In the genomic region with DNA sequence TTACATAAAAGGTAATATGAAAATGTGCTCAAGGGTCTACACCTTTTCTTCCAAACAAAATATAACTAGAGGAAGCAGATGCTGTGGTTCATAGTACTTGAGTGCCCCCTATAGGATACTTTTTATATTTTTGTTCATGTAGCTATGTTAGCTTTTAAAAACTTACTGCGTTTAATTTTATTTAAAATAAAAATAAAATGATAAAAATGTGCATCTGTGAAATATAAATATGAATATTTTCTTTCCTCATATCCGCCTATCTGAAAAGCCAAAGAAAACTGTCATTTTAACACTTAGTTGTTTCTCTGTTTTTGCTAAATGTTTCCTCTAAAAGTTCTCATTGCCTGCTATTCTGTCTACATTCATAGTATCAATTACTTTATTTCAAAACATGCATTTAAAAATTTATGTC, we compare ENCODE assay signal across 9 cellular contexts. TPM values are rescaled to one million over a fixed set of nuclear protein-coding genes. Genes with fewer than 3 reads are reported as not detected.
DNase-seq lines count a peak whose midpoint lies in the region; ATAC-seq, FAIRE-seq and TF ChIP-seq lines count a peak whose summit lies in the region.
"Had no signal": no experiment of that assay in that cellular context is flagged by ENCODE, and none has a peak within 500 bp of the region (broad histone marks: within the 10 kb centered on the region; RNA-seq: fewer than 3 reads in every experiment).

No MANE protein-coding gene starts in this region.

- TF ChIP-seq CTCF in GM12864 (IDR thresholded peaks at IDR 0.05; ENCODE audit: low read depth, low read length, missing control alignments), result peak; percentile 43

- FAIRE-seq in frontal cortex (lab: Jason Lieb, UNC) (peak; percentile 98), GM12891 (lab: Jason Lieb, UNC) (no peak)

- no peaks in the 10 kb centered on the region for H3K36me3 ChIP-seq in SK-N-MC (ENCODE audit: insufficient read depth, low read length)

- H3K27ac ChIP-seq in SK-N-MC, result peak overlapping the region; percentile 85; the same call in 1 of the 2 replicates

- intact Hi-C loops in left colon (cut with DNase I, micrococcal nuclease), result no loop called here
- intact Hi-C loops in activated T-helper 1 cell treated with anti-CD3 and anti-CD28 coated beads, Interleukin-12 subunit alpha, Interleukin-12 subunit beta, Interleukin-2, Interleukin-4 antibody, amounts not matched to agents 30 ng/mL and 10 ng/mL and 1 ng/mL, durations not matched to agents 14 hours and 24 hours and 36 hours (cut with micrococcal nuclease), result no loop called here

- no peaks in the 10 kb centered on the region for H3K9me3 Mint-ChIP-seq in activated T-helper 1 cell treated with anti-CD3 and anti-CD28 coated beads, Interleukin-12 subunit alpha, Interleukin-12 subunit beta, Interleukin-2, Interleukin-4 antibody, amounts not matched to agents 30 ng/mL and 10 ng/mL and 1 ng/mL, durations not matched to agents 14 hours and 24 hours and 36 hours

- H3K36me3 Mint-ChIP-seq in activated T-helper 1 cell treated with anti-CD3 and anti-CD28 coated beads, Interleukin-12 subunit alpha, Interleukin-12 subunit beta, Interleukin-2, Interleukin-4 antibody, amounts not matched to agents 30 ng/mL and 10 ng/mL and 1 ng/mL, durations not matched to agents 14 hours and 24 hours and 36 hours (ENCODE audit: low read depth), result no peaks in the 10 kb centered on the region

- peaks cover 2% of the 10 kb centered on the region for H3K27me3 Mint-ChIP-seq in activated T-helper 1 cell treated with anti-CD3 and anti-CD28 coated beads, Interleukin-12 subunit alpha, Interleukin-12 subunit beta, Interleukin-2, Interleukin-4 antibody, amounts not matched to agents 30 ng/mL and 10 ng/mL and 1 ng/mL, durations not matched to agents 14 hours and 24 hours and 36 hours (ENCODE audit: insufficient read depth)

- no peaks in the 10 kb centered on the region for H3K4me1 Mint-ChIP-seq in activated T-helper 1 cell treated with anti-CD3 and anti-CD28 coated beads, Interleukin-12 subunit alpha, Interleukin-12 subunit beta, Interleukin-2, Interleukin-4 antibody, amounts not matched to agents 30 ng/mL and 10 ng/mL and 1 ng/mL, durations not matched to agents 14 hours and 24 hours and 36 hours (ENCODE audit: low read depth)

- ATAC-seq in left colon (no peak), HG03442 (IDR thresholded peaks at IDR 0.05; ENCODE audit: unreplicated experiment) (no peak)

- no peak overlapping the region for H3K9ac ChIP-seq in SK-N-MC (ENCODE audit: insufficient read length)

- TF ChIP-seq POLR2A in GM12891 (IDR thresholded peaks at IDR 0.05; ENCODE audit: low read depth, low read length), result no peak

- no peak overlapping the region for H3K4me3 ChIP-seq in GM12864 (ENCODE audit: low read depth, low read length)
- H3K4me3 ChIP-seq in SK-N-MC, result peak overlapping the region; percentile 32; the same call in 1 of the 2 replicates

- H3K4me3 Mint-ChIP-seq in activated T-helper 1 cell treated with anti-CD3 and anti-CD28 coated beads, Interleukin-12 subunit alpha, Interleukin-12 subunit beta, Interleukin-2, Interleukin-4 antibody, amounts not matched to agents 30 ng/mL and 10 ng/mL and 1 ng/mL, durations not matched to agents 14 hours and 24 hours and 36 hours, result no peak overlapping the region

- DNase-seq in GM12864 (ENCODE audit: low read depth) (no peak), HT1080 (ENCODE audit: low read depth) (peak; percentile 20), SK-N-MC (ENCODE audit: low read depth, low spot score) (no peak), frontal cortex (ENCODE audit: low spot score in 2 of 2) (no peak), left colon (no peak), GM12891 (ENCODE audit: insufficient read length, low spot score) (no peak)
- no peak for DNase-seq in activated T-helper 1 cell treated with anti-CD3 and anti-CD28 coated beads, Interleukin-12 subunit alpha, Interleukin-12 subunit beta, Interleukin-2, Interleukin-4 antibody, amounts not matched to agents 30 ng/mL and 10 ng/mL and 1 ng/mL, durations not matched to agents 14 hours and 24 hours and 36 hours (ENCODE audit: low spot score)

- H3K27ac Mint-ChIP-seq in activated T-helper 1 cell treated with anti-CD3 and anti-CD28 coated beads, Interleukin-12 subunit alpha, Interleukin-12 subunit beta, Interleukin-2, Interleukin-4 antibody, amounts not matched to agents 30 ng/mL and 10 ng/mL and 1 ng/mL, durations not matched to agents 14 hours and 24 hours and 36 hours, result no peak overlapping the region

- H3K9me3 ChIP-seq in SK-N-MC (ENCODE audit: low read depth, low read length), result no peaks in the 10 kb centered on the region

TF ChIP-seq in GM12891, 5 proteins besides CTCF, POLR2A, EP300 and RAD21:
- no peak for TF ChIP-seq POU2F2 (IDR thresholded peaks at IDR 0.05; ENCODE audit: low read depth, low read length)
- TF ChIP-seq POLR2AphosphoS5 (IDR thresholded peaks at IDR 0.05; ENCODE audit: low read depth, low read length), result no peak
- no peak for TF ChIP-seq PAX5 (IDR thresholded peaks at IDR 0.05; ENCODE audit: insufficient read depth, low read length, severe bottlenecking)
- no peak for TF ChIP-seq TAF1 (IDR thresholded peaks at IDR 0.05; ENCODE audit: low read depth, low read length)
- no peak for TF ChIP-seq SPI1 (IDR thresholded peaks at IDR 0.05; ENCODE audit: low read depth, low read length)

RNA-seq across cellular contexts. Expression of a gene that starts 9.6 kb away (rescaled TPM):
- total RNA-seq in HT1080 (2014; rRNA removed; shearing (Covaris generic)), result 0.03 and 0.05 TPM in 2 replicates
- polyA plus RNA-seq in HT1080 (2015; cell fraction: cytosol; rRNA removed), result 0.01 and 0.03 TPM in 2 replicates
- 0.12 and 0.14 TPM in 2 replicates for polyA plus RNA-seq in HT1080 (2015; cell fraction: nucleus; rRNA removed)
- total RNA-seq in frontal cortex, result 84.0 TPM
- total RNA-seq in left colon, result under 1 TPM; 0.09 to 0.59 TPM
- polyA plus RNA-seq in GM12891 (2012; ENCODE audit: low read depth, missing spikeins), result not detected
- total RNA-seq in activated T-helper 1 cell treated with anti-CD3 and anti-CD28 coated beads, Interleukin-12 subunit alpha, Interleukin-12 subunit beta, Interleukin-2, Interleukin-4 antibody, amounts not matched to agents 30 ng/mL and 10 ng/mL and 1 ng/mL, durations not matched to agents 14 hours and 24 hours and 36 hours, result not detected in 2 replicates
- total RNA-seq: T-helper 1 cell treated with Interleukin-12 subunit alpha and Interleukin-12 subunit beta and Interleukin-4 antibody, amounts not matched to agents 30 ng/mL and 1 ng/mL, for 36 hours had no signal

Comparison
In these comparisons a context has a peak if more than half of its experiments do, and no peak if none do; other contexts are left out.
1. RNA of a gene that starts 9.6 kb away (total RNA-seq): 84.0 TPM in frontal cortex (single experiment); 0.09 to 0.59 TPM in left colon, 0.03 to 0.05 TPM in HT1080 and not detected in activated T-helper 1 cell treated with anti-CD3 and anti-CD28 coated beads, Interleukin-12 subunit alpha, Interleukin-12 subunit beta, Interleukin-2, Interleukin-4 antibody, amounts not matched to agents 30 ng/mL and 10 ng/mL and 1 ng/mL, durations not matched to agents 14 hours and 24 hours and 36 hours; every median in the first group is over 10 times any median in the second.